8 cellular contexts compared by ENCODE assay signal in the genomic region with DNA sequence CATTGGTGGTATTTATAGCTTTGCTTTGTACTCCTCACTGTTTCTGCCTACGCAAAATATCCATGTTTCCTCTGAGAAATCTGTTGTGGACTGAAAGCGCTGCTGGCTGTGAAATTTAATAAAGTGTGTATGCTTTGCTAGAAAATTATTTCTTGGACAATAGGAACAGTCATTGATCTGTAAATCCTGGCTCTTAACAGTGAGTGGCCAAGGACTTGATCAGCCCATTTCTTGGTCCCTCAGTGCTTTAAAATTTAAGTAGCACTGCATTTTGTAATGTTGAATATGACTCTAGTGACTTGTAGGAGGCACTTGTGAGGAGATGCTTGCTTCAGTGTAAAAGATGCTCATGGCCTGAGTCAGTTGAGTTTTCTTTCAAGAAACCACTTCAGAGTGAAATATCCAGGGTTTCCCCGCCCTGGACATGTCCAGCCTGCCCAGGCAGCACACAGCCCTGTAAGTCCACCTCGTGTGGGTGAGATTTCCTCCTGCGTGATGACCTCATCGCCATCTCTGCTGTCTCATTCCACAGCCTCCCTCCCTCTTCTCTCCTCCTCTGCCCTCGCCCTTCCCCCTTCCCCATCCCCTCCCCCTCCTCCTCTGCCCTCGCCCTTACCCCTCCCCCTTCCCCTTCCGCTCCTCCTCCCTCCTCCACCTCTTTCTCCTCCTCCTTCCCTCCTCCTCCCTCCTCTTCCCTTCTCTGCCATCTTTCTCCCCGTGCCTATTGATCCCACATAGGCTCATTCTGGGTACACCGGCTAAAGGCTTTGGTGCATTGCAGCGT. TPM values are rescaled to one million over a fixed set of nuclear protein-coding genes. Genes with fewer than 3 reads are reported as not detected.
DNase-seq lines count a peak whose midpoint lies in the region; ATAC-seq, FAIRE-seq and TF ChIP-seq lines count a peak whose summit lies in the region.

No MANE protein-coding gene starts in this region.

- POLR2A ChIA-PET in A549 (lab: Yijun Ruan, JAX) (interaction anchor here (0.6 kb wide), 1 partner anchor 963 kb away, joined by 3 read pairs; no protein-coding TSS in a partner anchor), MCF 10A (lab: Yijun Ruan, JAX) (interaction anchor here (0.6 to 1.0 kb wide), 2 partner anchors 35 to 126 kb away, joined by 3 read pairs; no protein-coding TSS in a partner anchor)

- no peak for TF ChIP-seq RAD21 in A549 (conservative IDR thresholded peaks at IDR 0.05 in 1 of 2, IDR thresholded peaks at IDR 0.05 in 1 of 2)

- ATAC-seq in A549 (peak in 1 of 2 experiments; percentile 37; a peak in 3 of 6 replicates), HG03342 (IDR thresholded peaks at IDR 0.05; ENCODE audit: unreplicated experiment) (no peak)

- FAIRE-seq in A549 (lab: Jason Lieb, UNC), result no peak

- intact Hi-C loops in MCF 10A (cut with micrococcal nuclease), result no loop called here
- intact Hi-C loops in vagina (cut with DNase I), result no loop called here

- H3K4me3 ChIP-seq in A549 (no peak overlapping the region), vagina (no peak overlapping the region)

- peaks cover 24% of the 10 kb centered on the region for H3K4me1 Mint-ChIP-seq in MCF 10A (ENCODE audit: insufficient read depth, unreplicated experiment)

- no peaks in the 10 kb centered on the region for H3K36me3 Mint-ChIP-seq in MCF 10A (ENCODE audit: insufficient read depth, unreplicated experiment)

- H3K27me3 ChIP-seq in vagina, result no peaks in the 10 kb centered on the region

- no peaks in the 10 kb centered on the region for H3K36me3 ChIP-seq in vagina

- no peaks in the 10 kb centered on the region for H3K27me3 Mint-ChIP-seq in MCF 10A (ENCODE audit: insufficient read depth, unreplicated experiment)

- WGBS in A549 (ENCODE audit: missing lambda C conversion rate), result 79% methylated on average over 9 of the region's 12 CpGs

- no peak for TF ChIP-seq CTCF in A549 (IDR thresholded peaks at IDR 0.05)
- TF ChIP-seq CTCF in MCF 10A (IDR thresholded peaks at IDR 0.05; ENCODE audit: unreplicated experiment), result no peak
- no peak for TF ChIP-seq CTCF in vagina (IDR thresholded peaks at IDR 0.05)

- H3K4me3 Mint-ChIP-seq in MCF 10A (ENCODE audit: unreplicated experiment), result peak overlapping the region; percentile 47

- no peaks in the 10 kb centered on the region for H3K9me3 Mint-ChIP-seq in MCF 10A (ENCODE audit: unreplicated experiment)

- no peak for TF ChIP-seq POLR2A in A549 (IDR thresholded peaks at IDR 0.05; ENCODE audit: low read length)
- no peak for TF ChIP-seq POLR2A in vagina (IDR thresholded peaks at IDR 0.05)

- H3K4me1 ChIP-seq in A549, result peaks cover 14% of the 10 kb centered on the region
- H3K4me1 ChIP-seq in vagina, result peaks cover 27% of the 10 kb centered on the region

- TF ChIP-seq EP300 in A549 (IDR thresholded peaks at IDR 0.05), result no peak

- CTCF ChIA-PET in A549 (lab: Yijun Ruan, JAX) (interaction anchor here (1.0 to 1.1 kb wide), 2 partner anchors 9 to 18 kb away, joined by 3 to 4 read pairs; no protein-coding TSS in a partner anchor), MCF 10A (lab: Yijun Ruan, JAX) (interaction anchor here (0.7 kb wide), 1 partner anchor 29 kb away, joined by 3 read pairs; no protein-coding TSS in a partner anchor)

- TSS peak; percentile 60 for BruUV-seq in MCF 10A (replicated peaks; lab: Mats Ljungman, UMichigan)

- H3K9me3 ChIP-seq in A549 (no peaks in the 10 kb centered on the region), vagina (no peaks in the 10 kb centered on the region)

- H3K27ac Mint-ChIP-seq in MCF 10A (ENCODE audit: low read depth, unreplicated experiment), result peak overlapping the region; percentile 74

- H3K27ac ChIP-seq in A549, result peak overlapping the region in 1 of 2 experiments; percentile 61; a peak in 3 of 6 replicates
- peak overlapping the region; percentile 49 for H3K27ac ChIP-seq in vagina

- DNase-seq in A549 (ENCODE audit: low read depth in 1 of 2, low spot score in 1 of 2) (peak in 1 of 2 experiments; percentile 51), HS-5 (ENCODE audit: low read depth) (peak; percentile 73), MCF 10A (ENCODE audit: unreplicated experiment) (peak; percentile 56), kidney tubule cell (ENCODE audit: low spot score) (peak; percentile 86), vagina (ENCODE audit: extremely low spot score in 2 of 2) (no peak), NCI-H446 treated with DMSO at 0.1 percent for 48 hours (lab: John Stamatoyannopoulos, UW) (no peak)
- no peak for DNase-seq in stimulated activated CD4-positive, alpha-beta T cell treated with anti-CD3 and anti-CD28 coated beads, Interleukin-4, amount 100 ng/mL, for 4 hours

- H3K4me2 ChIP-seq in A549, result peak overlapping the region; percentile 10; the same call in 1 of the 3 replicates

TF ChIP-seq in A549, 52 proteins besides CTCF, POLR2A, EP300 and RAD21:
- TF ChIP-seq, protein P1, sequence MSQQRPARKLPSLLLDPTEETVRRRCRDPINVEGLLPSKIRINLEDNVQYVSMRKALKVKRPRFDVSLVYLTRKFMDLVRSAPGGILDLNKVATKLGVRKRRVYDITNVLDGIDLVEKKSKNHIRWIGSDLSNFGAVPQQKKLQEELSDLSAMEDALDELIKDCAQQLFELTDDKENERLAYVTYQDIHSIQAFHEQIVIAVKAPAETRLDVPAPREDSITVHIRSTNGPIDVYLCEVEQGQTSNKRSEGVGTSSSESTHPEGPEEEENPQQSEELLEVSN (IDR thresholded peaks at IDR 0.05; ENCODE audit: borderline replicate concordance, low read depth), result no peak
- TF ChIP-seq CHD2 (IDR thresholded peaks at IDR 0.05; ENCODE audit: low read length, partially characterized antibody), result no peak
- TF ChIP-seq RCOR1 (IDR thresholded peaks at IDR 0.05; ENCODE audit: low read depth, low read length), result no peak
- TF ChIP-seq FOSL2 (IDR thresholded peaks at IDR 0.05), result no peak
- no peak for TF ChIP-seq FOSL2 (CRISPR knock-in tag; IDR thresholded peaks at IDR 0.05)
- no peak for TF ChIP-seq BCL3 (IDR thresholded peaks at IDR 0.05)
- TF ChIP-seq ESRRA (IDR thresholded peaks at IDR 0.05; ENCODE audit: borderline replicate concordance, low read length), result no peak
- TF ChIP-seq RARB (CRISPR knock-in tag; IDR thresholded peaks at IDR 0.05), result no peak
- TF ChIP-seq CBX2 (IDR thresholded peaks at IDR 0.05; ENCODE audit: borderline replicate concordance, low read depth), result no peak

RNA-seq across cellular contexts. Expression of gene NCS1, which starts 34.1 kb away (rescaled TPM):
- polyA plus RNA-seq in A549 (2011; rRNA removed) (19.1 and 21.9 TPM in 2 replicates), A549 (2017; fragmentation: RNase III; extraction: RNeasy Plus Mini Kit Qiagen cat#74134 plus additional on column Dnase treatment) (16.5 to 17.9 TPM (median 17.3 TPM) in 3 replicates)
- polyA plus RNA-seq in A549 (2012; cell fraction: cytosol; rRNA removed), result 29.4 and 35.8 TPM in 2 replicates
- 26.8 and 29.2 TPM in 2 replicates for polyA plus RNA-seq in A549 (2012; cell fraction: nucleus; rRNA removed)
- polyA minus RNA-seq in A549 (2011; rRNA and poly(A)+ RNA removed), result 25.3 and 28.0 TPM in 2 replicates
- total RNA-seq in MCF 10A (2022) (27.8 and 41.3 TPM in 2 replicates), vagina (20.4 TPM)

Comparison
In these comparisons a context has a peak if more than half of its experiments do, and no peak if none do; other contexts are left out.
1. DNase-seq: peak in HS-5 (single experiment), MCF 10A (single experiment) and kidney tubule cell (single experiment); none in vagina (0 of 2), stimulated activated CD4-positive, alpha-beta T cell treated with anti-CD3 and anti-CD28 coated beads, Interleukin-4, amount 100 ng/mL, for 4 hours (0 of 2) and NCI-H446 treated with DMSO at 0.1 percent for 48 hours (single experiment).